23 cellular contexts compared by ENCODE assay signal in genomic region chr1:173758980-173759379, GRCh38. TPM values are rescaled to one million over a fixed set of nuclear protein-coding genes. Genes with fewer than 3 reads are reported as not detected.
DNase-seq lines count a peak whose midpoint lies in the region; ATAC-seq, FAIRE-seq and TF ChIP-seq lines count a peak whose summit lies in the region.
"Had no signal": no experiment of that assay in that cellular context is flagged by ENCODE, and none has a peak within 500 bp of the region (broad histone marks: within the 10 kb centered on the region; RNA-seq: fewer than 3 reads in every experiment).

No MANE protein-coding gene starts in this region.

- H3K4me2 ChIP-seq in PC-3 (ENCODE audit: low read length) (no peak overlapping the region), neuronal stem cell (ENCODE audit: insufficient read depth, low read length, poor library complexity, severe bottlenecking) (no peak overlapping the region)

- H3K27ac ChIP-seq in PC-3 (ENCODE audit: low read length) (peak overlapping the region; percentile 26), neuronal stem cell (replicated peaks; ENCODE audit: low read length) (no peak overlapping the region)
- H3K27ac ChIP-seq: Peyer's patch, SJSA1 had no signal

- no peak for TF ChIP-seq CTCF in activated CD8-positive, alpha-beta T cell treated with anti-CD3 and anti-CD28 coated beads for 36 hours (IDR thresholded peaks at IDR 0.05)
- TF ChIP-seq CTCF in PC-3 (conservative IDR thresholded peaks at IDR 0.05; ENCODE audit: low read depth, low read length) (no peak), endothelial cell (IDR thresholded peaks at IDR 0.05; ENCODE audit: unreplicated experiment) (no peak), GM10248 (IDR thresholded peaks at IDR 0.05; ENCODE audit: control extremely low read depth, extremely low read depth, low read depth, missing control alignments) (no peak)

- H3K4me1 Mint-ChIP-seq in activated CD8-positive, alpha-beta T cell treated with anti-CD3 and anti-CD28 coated beads for 36 hours (ENCODE audit: low read depth) = peaks cover 5% of the 10 kb centered on the region
- peaks cover 16% of the 10 kb centered on the region for H3K4me1 Mint-ChIP-seq in activated CD8-positive, alpha-beta T cell treated with anti-CD3 and anti-CD28 coated beads, Interleukin-2, amount 10 ng/mL, durations not matched to agents 7 days and 5 days (ENCODE audit: low read depth)
- no peaks in the 10 kb centered on the region for H3K4me1 Mint-ChIP-seq in endothelial cell (ENCODE audit: unreplicated experiment)

- H3K4me3 ChIP-seq in PC-3 (ENCODE audit: low read length) (no peak overlapping the region), neuronal stem cell (ENCODE audit: low read length in 2 of 2) (no peak overlapping the region)
- H3K4me3 ChIP-seq: Peyer's patch, SJSA1 had no signal

- H3K4me3 Mint-ChIP-seq in activated CD8-positive, alpha-beta T cell treated with anti-CD3 and anti-CD28 coated beads for 36 hours = no peak overlapping the region
- no peak overlapping the region for H3K4me3 Mint-ChIP-seq in activated CD8-positive, alpha-beta T cell treated with anti-CD3 and anti-CD28 coated beads, Interleukin-2, amount 10 ng/mL, durations not matched to agents 7 days and 5 days
- H3K4me3 Mint-ChIP-seq in endothelial cell (ENCODE audit: unreplicated experiment) = peak overlapping the region; percentile 32
- H3K4me3 Mint-ChIP-seq: CD8-positive, alpha-beta T cell had no signal

- H2AFZ ChIP-seq in PC-3 (ENCODE audit: low read length) = no peak overlapping the region
- H2AFZ ChIP-seq in neuronal stem cell (ENCODE audit: low read length) = no peak overlapping the region

- no peak overlapping the region for H3K4ac ChIP-seq in neuronal stem cell (ENCODE audit: low read length)

- no peaks in the 10 kb centered on the region for H3K79me1 ChIP-seq in neuronal stem cell (ENCODE audit: low read depth, low read length)

- CTCF ChIA-PET in activated CD8-positive, alpha-beta T cell treated with anti-CD3 and anti-CD28 coated beads for 36 hours (lab: Charles Lee) = no interaction called here
- CTCF ChIA-PET in activated CD8-positive, alpha-beta T cell treated with anti-CD3 and anti-CD28 coated beads, Interleukin-2, amount 10 ng/mL, durations not matched to agents 7 days and 5 days (lab: Charles Lee) = no interaction called here
- CTCF ChIA-PET in PC-3 (lab: Charles Lee) (no interaction called here), GM10248 (lab: Yijun Ruan, JAX) (interaction anchor here (0.9 to 1.9 kb wide), 4 partner anchors 9 to 27 kb away, joined by 3 to 6 read pairs (median 3); no protein-coding TSS in a partner anchor)

- no peak overlapping the region for H3K23ac ChIP-seq in neuronal stem cell (ENCODE audit: low read depth, low read length, poor library complexity)

- H4K8ac ChIP-seq in neuronal stem cell (ENCODE audit: low read depth, low read length) = no peak overlapping the region

- no peak overlapping the region for H2BK120ac ChIP-seq in neuronal stem cell (ENCODE audit: low read depth, low read length)

- in situ Hi-C loops in Caki2 (cut with HindIII; ENCODE audit: low pct_unique_long_range_greater_than_20kb, low sequenced_read_pairs) = no loop called here

- WGBS in neuronal stem cell (ENCODE audit: extremely low coverage in 2 of 2, insufficient read length in 2 of 2, insufficient replicate concordance in 1 of 2), 2 donors = no CpG with 5 or more reads among the region's 5 CpGs

- H3K9me3 Mint-ChIP-seq in activated CD8-positive, alpha-beta T cell treated with anti-CD3 and anti-CD28 coated beads for 36 hours = peaks cover 16% of the 10 kb centered on the region
- peaks cover 28% of the 10 kb centered on the region for H3K9me3 Mint-ChIP-seq in activated CD8-positive, alpha-beta T cell treated with anti-CD3 and anti-CD28 coated beads, Interleukin-2, amount 10 ng/mL, durations not matched to agents 7 days and 5 days (ENCODE audit: insufficient read depth)
- H3K9me3 Mint-ChIP-seq in endothelial cell (ENCODE audit: unreplicated experiment) = peaks cover 5% of the 10 kb centered on the region

- no peak overlapping the region for H2BK5ac ChIP-seq in neuronal stem cell (ENCODE audit: low read length)

- no peak for DNase-seq in activated CD8-positive, alpha-beta T cell treated with anti-CD3 and anti-CD28 coated beads for 36 hours
- no peak for DNase-seq in activated CD8-positive, alpha-beta T cell treated with anti-CD3 and anti-CD28 coated beads, Interleukin-2, amount 10 ng/mL, durations not matched to agents 7 days and 5 days
- peak; percentile 2 for DNase-seq in Caki2 (ENCODE audit: low read depth)
- peak; percentile 77 for DNase-seq in PC-3
- no peak for DNase-seq in endothelial cell (ENCODE audit: low spot score)
- no peak for DNase-seq in urothelium cell line (ENCODE audit: low spot score)
- no peak for DNase-seq in GM10248 (ENCODE audit: extremely low spot score)
- no peak for DNase-seq in neuronal stem cell (ENCODE audit: low spot score)
- DNase-seq: 8988T; AML-193; C1 segment of cervical spinal cord; CD8-positive, alpha-beta T cell; EL; GF-D8; NCI-H1105 treated with DMSO at 0.1 percent for 48 hours; NCI-H2029 treated with DMSO at 0.1 percent for 48 hours; NCI-H226; NCI-H510A treated with DMSO at 0.1 percent for 48 hours; NCI-H774; NK-92 treated with Interleukin-12 subunit alpha and Interleukin-12 subunit beta, amount 100 ng/mL, for 24 hours; Peyer's patch had no signal

- H3K18ac ChIP-seq in neuronal stem cell (ENCODE audit: low read length) = no peak overlapping the region

- no peak overlapping the region for H2BK12ac ChIP-seq in neuronal stem cell (ENCODE audit: low read length)

- H3K9ac ChIP-seq in PC-3 (ENCODE audit: low read length) (no peak overlapping the region; the same call in 1 of the 2 replicates), neuronal stem cell (ENCODE audit: low read depth, low read length, poor library complexity) (no peak overlapping the region)

- no peaks in the 10 kb centered on the region for H3K9me2 ChIP-seq in PC-3 (replicated peaks; ENCODE audit: low read length)

- H3K27me3 ChIP-seq in PC-3 (ENCODE audit: low read length) = no peaks in the 10 kb centered on the region
- no peaks in the 10 kb centered on the region for H3K27me3 ChIP-seq in neuronal stem cell (ENCODE audit: control insufficient read depth in 3 of 3, insufficient read depth in 3 of 3, low read depth in 1 of 3, low read length in 3 of 3)
- H3K27me3 ChIP-seq: Peyer's patch, SJSA1 had no signal

- H3F3A ChIP-seq in PC-3 (ENCODE audit: low read length, unreplicated experiment) = no peaks in the 10 kb centered on the region

- H2BK15ac ChIP-seq in neuronal stem cell (ENCODE audit: low read length) = no peak overlapping the region

- H3K14ac ChIP-seq in neuronal stem cell (ENCODE audit: low read length) = no peak overlapping the region

- no peaks in the 10 kb centered on the region for H4K20me1 ChIP-seq in PC-3 (ENCODE audit: low read length)

- no peaks in the 10 kb centered on the region for H3K79me2 ChIP-seq in PC-3 (ENCODE audit: low read length)

- peaks cover 54% of the 10 kb centered on the region for H3K36me3 ChIP-seq in PC-3 (ENCODE audit: low read depth, low read length)
- H3K36me3 ChIP-seq in neuronal stem cell (replicated peaks in 1 of 2; ENCODE audit: control insufficient read depth in 2 of 2, insufficient read depth in 2 of 2, low read length in 2 of 2) = peaks cover 18 to 59% of the 10 kb centered on the region in 2 donors

- H4K91ac ChIP-seq in neuronal stem cell (ENCODE audit: low read depth, low read length, poor library complexity) = no peak overlapping the region

- peaks cover 8% of the 10 kb centered on the region for H3K4me1 ChIP-seq in PC-3 (ENCODE audit: insufficient read depth, low read length)
- no peaks in the 10 kb centered on the region for H3K4me1 ChIP-seq in neuronal stem cell (ENCODE audit: control insufficient read depth in 2 of 2, insufficient read depth in 1 of 2, low read depth in 1 of 2, low read length in 2 of 2)
- H3K4me1 ChIP-seq: Peyer's patch, SJSA1 had no signal

- BruUV-seq in PC-3 (replicated peaks; lab: Mats Ljungman, UMichigan) = no TSS peak

- ATAC-seq in activated CD8-positive, alpha-beta T cell treated with anti-CD3 and anti-CD28 coated beads for 36 hours = no peak
- ATAC-seq in activated CD8-positive, alpha-beta T cell treated with anti-CD3 and anti-CD28 coated beads, Interleukin-2, amount 10 ng/mL, durations not matched to agents 7 days and 5 days = no peak
- peak; percentile 50 for ATAC-seq in PC-3
- ATAC-seq: CD8-positive, alpha-beta T cell had no signal

- H3K9me3 ChIP-seq in PC-3 (ENCODE audit: low read length) = no peaks in the 10 kb centered on the region
- peaks cover 0 to 7% of the 10 kb centered on the region in 2 donors for H3K9me3 ChIP-seq in neuronal stem cell (replicated peaks in 1 of 2; ENCODE audit: control insufficient read depth in 2 of 2, insufficient read depth in 1 of 2, low read depth in 1 of 2, low read length in 2 of 2)
- H3K9me3 ChIP-seq: Peyer's patch, SJSA1 had no signal

- no peaks in the 10 kb centered on the region for H3K27me3 Mint-ChIP-seq in activated CD8-positive, alpha-beta T cell treated with anti-CD3 and anti-CD28 coated beads for 36 hours
- no peaks in the 10 kb centered on the region for H3K27me3 Mint-ChIP-seq in activated CD8-positive, alpha-beta T cell treated with anti-CD3 and anti-CD28 coated beads, Interleukin-2, amount 10 ng/mL, durations not matched to agents 7 days and 5 days (ENCODE audit: low read depth)
- H3K27me3 Mint-ChIP-seq in endothelial cell (ENCODE audit: unreplicated experiment) = peaks cover 4% of the 10 kb centered on the region

- no peak for FAIRE-seq in urothelium cell line (lab: Jason Lieb, UNC)
- FAIRE-seq: H54 had no signal

- H2AK5ac ChIP-seq in neuronal stem cell (ENCODE audit: low read depth, low read length) = no peak overlapping the region

- POLR2A ChIA-PET in activated CD8-positive, alpha-beta T cell treated with anti-CD3 and anti-CD28 coated beads for 36 hours (lab: Charles Lee) = interaction anchor here (0.6 to 0.9 kb wide), 2 partner anchors 16 to 1123 kb away, joined by 3 read pairs; no protein-coding TSS in a partner anchor
- POLR2A ChIA-PET in activated CD8-positive, alpha-beta T cell treated with anti-CD3 and anti-CD28 coated beads, Interleukin-2, amount 10 ng/mL, durations not matched to agents 7 days and 5 days (lab: Charles Lee) = no interaction called here
- POLR2A ChIA-PET in PC-3 (lab: Charles Lee; ENCODE audit: unreplicated experiment) (no interaction called here), GM10248 (lab: Yijun Ruan, JAX) (no interaction called here)

- H3K27ac Mint-ChIP-seq in activated CD8-positive, alpha-beta T cell treated with anti-CD3 and anti-CD28 coated beads for 36 hours = peak overlapping the region; percentile 42
- H3K27ac Mint-ChIP-seq in activated CD8-positive, alpha-beta T cell treated with anti-CD3 and anti-CD28 coated beads, Interleukin-2, amount 10 ng/mL, durations not matched to agents 7 days and 5 days = no peak overlapping the region
- H3K27ac Mint-ChIP-seq in endothelial cell (ENCODE audit: unreplicated experiment) = no peak overlapping the region

- peaks cover 68% of the 10 kb centered on the region for H3K36me3 Mint-ChIP-seq in activated CD8-positive, alpha-beta T cell treated with anti-CD3 and anti-CD28 coated beads for 36 hours (ENCODE audit: low read depth)
- peaks cover 77% of the 10 kb centered on the region for H3K36me3 Mint-ChIP-seq in activated CD8-positive, alpha-beta T cell treated with anti-CD3 and anti-CD28 coated beads, Interleukin-2, amount 10 ng/mL, durations not matched to agents 7 days and 5 days (ENCODE audit: low read depth)
- H3K36me3 Mint-ChIP-seq in endothelial cell (ENCODE audit: low read depth, unreplicated experiment) = peaks cover 72% of the 10 kb centered on the region

- intact Hi-C loops in activated CD8-positive, alpha-beta T cell treated with anti-CD3 and anti-CD28 coated beads for 36 hours (cut with micrococcal nuclease) = no loop called here
- intact Hi-C loops in PC-3 (cut with micrococcal nuclease) = no loop called here

RNA-seq across cellular contexts. Expression of gene KLHL20, which starts 44.2 kb away (rescaled TPM):
- 10 to 100 TPM; 14.5 to 15.8 TPM for total RNA-seq in activated CD8-positive, alpha-beta T cell treated with anti-CD3 and anti-CD28 coated beads for 36 hours
- total RNA-seq in activated CD8-positive, alpha-beta T cell treated with anti-CD3 and anti-CD28 coated beads, Interleukin-2, amount 10 ng/mL, durations not matched to agents 7 days and 5 days = 10 to 100 TPM; 18.3 to 22.3 TPM
- total RNA-seq in Caki2 (2014; rRNA removed; shearing (Covaris generic); ENCODE audit: low replicate concordance) = 1.8 and 20.1 TPM in 2 replicates
- 46.2 and 46.4 TPM in 2 replicates for total RNA-seq in PC-3 (2014; rRNA removed)
- 32.8 TPM for total RNA-seq in endothelial cell (ENCODE audit: unreplicated experiment)
- polyA plus RNA-seq in neuronal stem cell (2013, experiment 1 of 2) = 14.1 TPM
- polyA plus RNA-seq in neuronal stem cell (2013, experiment 2 of 2) = 14.2 TPM

Comparison
In these comparisons a context has a peak if more than half of its experiments do, and no peak if none do; other contexts are left out.
1. DNase-seq: peak in Caki2 (single experiment) and PC-3 (single experiment); none in activated CD8-positive, alpha-beta T cell treated with anti-CD3 and anti-CD28 coated beads for 36 hours (single experiment), activated CD8-positive, alpha-beta T cell treated with anti-CD3 and anti-CD28 coated beads, Interleukin-2, amount 10 ng/mL, durations not matched to agents 7 days and 5 days (single experiment), endothelial cell (single experiment), urothelium cell line (single experiment), GM10248 (single experiment) and neuronal stem cell (single experiment).